8 cellular contexts compared by ENCODE assay signal in the genomic region with DNA sequence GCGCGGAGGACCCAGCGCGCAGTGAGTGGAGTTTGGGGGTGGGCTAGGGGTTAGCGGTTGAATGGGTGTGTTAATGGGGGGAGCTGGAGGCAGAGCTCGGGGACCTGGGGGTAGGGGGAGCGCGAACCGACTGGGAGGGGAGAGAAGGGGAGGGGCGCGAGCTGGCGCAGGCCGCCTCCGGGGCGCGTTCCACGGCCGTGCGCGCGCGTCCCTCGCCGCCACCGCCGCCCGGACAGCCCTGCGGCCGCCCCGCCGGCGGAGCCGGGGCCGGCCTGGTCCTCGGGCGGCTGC. TPM values are rescaled to one million over a fixed set of nuclear protein-coding genes. Genes with fewer than 3 reads are reported as not detected.
A peak's percentile ranks its signal among the peaks of the same experiment; 100 is the strongest.
DNase-seq lines count a peak whose midpoint lies in the region; ATAC-seq and FAIRE-seq lines count a peak whose summit lies in the region.

A gene (plus strand): TSS at position 194 of the 291 bp plus-strand sequence. CDS start 36,051 bp downstream, outside the sequence.

- H3K27me3 ChIP-seq in adipocyte (replicated peaks; ENCODE audit: control insufficient read depth, insufficient read depth, low read length) (no peaks in the 10 kb centered on the region), small intestine (ENCODE audit: control insufficient read depth in 2 of 2, insufficient read depth in 2 of 2, low read length in 2 of 2) (peaks cover 0 to 4% of the 10 kb centered on the region in 2 donors)

- peak within 1 kb of the TSS; percentile 94 for H3K4me3 ChIP-seq in adipocyte (ENCODE audit: low read length)
- H3K4me3 ChIP-seq in iPS-11a (ENCODE audit: low read depth, low read length) = peak within 1 kb of the TSS; percentile 88
- H3K4me3 ChIP-seq in small intestine (ENCODE audit: low read depth in 1 of 2, low read length in 2 of 2) = peak within 1 kb of the TSS; percentile 48 to 57

- DNase-seq in NCI-H524 (lab: John Stamatoyannopoulos, UW) = peak; percentile 56 to 73
- no peak for DNase-seq in NCI-H524 treated with DMSO at 0.1 percent for 48 hours (lab: John Stamatoyannopoulos, UW)
- no peak for DNase-seq in adipocyte (ENCODE audit: low read depth)
- DNase-seq in small intestine = no peak
- DNase-seq in stimulated activated CD4-positive, alpha-beta T cell treated with anti-CD3 and anti-CD28 coated beads, Interleukin-2, amount 100 ng/mL, for 24 hours = no peak

- no peak for FAIRE-seq in small intestine (lab: Jason Lieb, UNC)

- H3K27ac ChIP-seq in small intestine (ENCODE audit: low read depth in 1 of 2, low read length in 1 of 2) = peak within 1 kb of the TSS; percentile 9 to 54

- H3K36me3 ChIP-seq in adipocyte (ENCODE audit: control insufficient read depth, insufficient read depth, low read length, severe bottlenecking) (no peaks in the 10 kb centered on the region), small intestine (ENCODE audit: control insufficient read depth in 2 of 2, insufficient read depth in 2 of 2, low read length in 2 of 2) (no peaks in the 10 kb centered on the region)

- ATAC-seq in HG03039 (IDR thresholded peaks at IDR 0.05; ENCODE audit: unreplicated experiment) (no peak), HG03196 (IDR thresholded peaks at IDR 0.05; ENCODE audit: unreplicated experiment) (no peak)

- 1 to 4% (median 2%) methylated on average over 8 to 36 of the region's 36 CpGs for WGBS in small intestine, 3 donors

- no peaks in the 10 kb centered on the region for H3K9me3 ChIP-seq in adipocyte (ENCODE audit: control insufficient read depth, low read length)
- H3K9me3 ChIP-seq in small intestine (ENCODE audit: control insufficient read depth, low read depth) = no peaks in the 10 kb centered on the region

- H3K4me1 ChIP-seq in adipocyte (ENCODE audit: control insufficient read depth, insufficient read depth, low read length) (peaks cover 23% of the 10 kb centered on the region), small intestine (ENCODE audit: control insufficient read depth in 2 of 2, insufficient read depth in 1 of 2, low read depth in 1 of 2, low read length in 1 of 2) (no peaks in the 10 kb centered on the region)

- H3K9ac ChIP-seq in adipocyte (ENCODE audit: low read length) = peak within 1 kb of the TSS; percentile 94

RNA-seq across cellular contexts. Expression of the gene that starts here (rescaled TPM):
- polyA plus RNA-seq in small intestine = 10 to 100 TPM in 1 of 3 donors, 1 to 10 TPM in 1, under 1 TPM in 1; 0.67 to 12.2 (median 3.8) TPM

Comparison
In these comparisons a context has a peak if more than half of its experiments do, and no peak if none do; other contexts are left out.
1. DNase-seq: peak in NCI-H524 (2 of 2); none in NCI-H524 treated with DMSO at 0.1 percent for 48 hours (single experiment), adipocyte (single experiment), small intestine (single experiment) and stimulated activated CD4-positive, alpha-beta T cell treated with anti-CD3 and anti-CD28 coated beads, Interleukin-2, amount 100 ng/mL, for 24 hours (0 of 2).
2. Peak in every context shown above with its lines, with median percentiles within 50 percentile points of each other: H3K4me3 ChIP-seq.